ENCODE assay signal across 11 cellular contexts in the genomic region with DNA sequence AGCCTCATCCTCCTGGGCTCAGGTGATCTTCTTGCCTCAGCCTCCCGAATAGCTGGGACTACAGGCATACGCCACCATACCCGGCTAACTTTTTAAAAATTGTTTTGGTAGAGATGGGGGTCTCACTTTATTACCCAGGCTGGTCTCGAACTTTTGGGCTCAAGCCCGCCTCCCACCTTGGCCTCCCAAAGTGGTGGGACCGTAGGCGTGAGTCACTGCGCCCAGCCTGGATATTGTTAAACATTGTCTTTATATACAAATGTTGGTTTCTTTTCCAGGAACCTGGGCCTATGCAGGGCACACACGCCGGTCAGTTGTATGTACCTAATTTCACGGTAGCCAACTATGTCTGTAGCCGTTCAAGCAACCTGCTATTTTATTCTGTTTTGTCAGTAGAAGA.
DNase-seq lines count a peak whose midpoint lies in the region; ATAC-seq and TF ChIP-seq lines count a peak whose summit lies in the region.
"Had no signal": no experiment of that assay in that cellular context is flagged by ENCODE, and none has a peak within 500 bp of the region (broad histone marks: within the 10 kb centered on the region; RNA-seq: fewer than 3 reads in every experiment).

No MANE protein-coding gene starts in this region.

- peaks cover 0 to 72% of the 10 kb centered on the region in 2 donors for H3K4me1 ChIP-seq in right atrium auricular region

- H3K36me3 ChIP-seq in right atrium auricular region = no peaks in the 10 kb centered on the region
- H3K36me3 ChIP-seq: Peyer's patch had no signal

- no peaks in the 10 kb centered on the region for H3K27me3 ChIP-seq in right atrium auricular region
- H3K27me3 ChIP-seq: Peyer's patch, spleen had no signal

- no peak overlapping the region for H3K4me3 ChIP-seq in right atrium auricular region
- H3K4me3 ChIP-seq in skin epidermis = no peak overlapping the region
- H3K4me3 ChIP-seq: Peyer's patch, spleen had no signal

- no peak for TF ChIP-seq CTCF in right atrium auricular region (IDR thresholded peaks at IDR 0.05)

- H3K9me3 ChIP-seq in right atrium auricular region = no peaks in the 10 kb centered on the region
- H3K9me3 ChIP-seq: Peyer's patch, spleen had no signal

- ATAC-seq in GM21381 (IDR thresholded peaks at IDR 0.05; ENCODE audit: unreplicated experiment) (no peak), HG02610 (IDR thresholded peaks at IDR 0.05; ENCODE audit: unreplicated experiment) (no peak)

- DNase-seq in Daoy (ENCODE audit: low read depth) = peak; percentile 54
- DNase-seq in right atrium auricular region (ENCODE audit: low spot score) = no peak
- DNase-seq in NCI-H524 treated with DMSO at 0.1 percent for 48 hours (lab: John Stamatoyannopoulos, UW) = no peak
- no peak for DNase-seq in stimulated activated CD4-positive, alpha-beta T cell treated with anti-CD3 and anti-CD28 coated beads, Interleukin-4, amount 100 ng/mL, for 4 hours
- DNase-seq: NCI-H446, Peyer's patch had no signal

- H3K27ac ChIP-seq in angular gyrus (ENCODE audit: low read depth, low read length) (peak overlapping the region; percentile 92), right atrium auricular region (peak overlapping the region; percentile 94 to 95), skin epidermis (peak overlapping the region in 12 of 21 experiments; percentile 8 to 81 (median 60))
